ENCODE assay signal across 19 cellular contexts in the genomic region with DNA sequence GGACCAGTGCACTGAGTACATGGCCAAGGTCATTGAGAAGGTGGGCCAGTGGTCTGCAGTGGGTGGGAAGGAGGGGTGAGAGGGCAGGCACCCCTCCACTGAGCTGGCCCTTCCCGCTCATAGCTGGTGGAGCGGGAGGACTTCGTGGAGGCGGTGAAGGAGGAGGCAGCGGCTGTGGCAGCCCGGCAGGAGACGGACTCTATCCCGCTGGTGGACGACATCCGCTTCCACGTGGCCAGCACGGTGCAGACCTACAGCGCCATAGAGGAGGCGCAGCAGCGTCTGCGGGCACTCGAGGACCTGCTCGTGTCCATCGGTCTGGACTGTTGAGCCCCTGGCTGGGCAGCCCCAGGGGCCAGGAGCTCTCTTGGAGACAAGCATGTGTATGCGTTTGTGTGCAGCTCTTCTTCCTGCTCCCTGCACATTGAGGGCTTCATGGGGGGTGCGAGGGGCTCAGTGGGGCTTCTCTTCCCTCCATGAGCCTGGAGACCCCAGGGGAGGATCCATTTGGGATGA. TPM values are rescaled to one million over a fixed set of nuclear protein-coding genes. Genes with fewer than 3 reads are reported as not detected.
DNase-seq lines count a peak whose midpoint lies in the region; ATAC-seq and TF ChIP-seq lines count a peak whose summit lies in the region.
"Had no signal": no experiment of that assay in that cellular context is flagged by ENCODE, and none has a peak within 500 bp of the region (broad histone marks: within the 10 kb centered on the region; RNA-seq: fewer than 3 reads in every experiment).

No MANE protein-coding gene starts in this region.

- peaks cover 21% of the 10 kb centered on the region for H3K4me1 Mint-ChIP-seq in activated T-cell treated with anti-CD3 and anti-CD28 coated beads, Interleukin-2, amount 50 U/mL, for 4 hours (ENCODE audit: low read depth)

- H3K36me3 ChIP-seq in WERI-Rb-1 (no peaks in the 10 kb centered on the region), left lung (peaks cover 0 to 43% of the 10 kb centered on the region in 2 donors), spleen (peaks cover 0 to 72% (median 35%) of the 10 kb centered on the region in 6 donors)
- H3K36me3 ChIP-seq: colonic mucosa, thyroid gland had no signal

- H3K36me3 Mint-ChIP-seq in activated T-cell treated with anti-CD3 and anti-CD28 coated beads, Interleukin-2, amount 50 U/mL, for 4 hours (ENCODE audit: insufficient read depth) = peaks cover 8% of the 10 kb centered on the region
- H3K36me3 Mint-ChIP-seq: activated naive CD4-positive, alpha-beta T cell treated with anti-CD3 and anti-CD28 coated beads, Interleukin-2, amount 50 U/mL, for 24 hours had no signal

- H3K27me3 Mint-ChIP-seq in activated T-cell treated with anti-CD3 and anti-CD28 coated beads, Interleukin-2, amount 50 U/mL, for 4 hours (ENCODE audit: low read depth) = no peaks in the 10 kb centered on the region
- H3K27me3 Mint-ChIP-seq: activated naive CD4-positive, alpha-beta T cell treated with anti-CD3 and anti-CD28 coated beads, Interleukin-2, amount 50 U/mL, for 24 hours had no signal

- H3K27me3 ChIP-seq in WERI-Rb-1 (ENCODE audit: insufficient read depth, low read depth, severe bottlenecking) (no peaks in the 10 kb centered on the region), left lung (no peaks in the 10 kb centered on the region), spleen (replicated peaks in 1 of 7) (no peaks in the 10 kb centered on the region)
- H3K27me3 ChIP-seq: body of pancreas, colonic mucosa, gastrocnemius medialis, thyroid gland had no signal

- H3K27ac ChIP-seq in WERI-Rb-1 (no peak overlapping the region), left lung (no peak overlapping the region), spleen (peak overlapping the region in 3 of 8 donors; percentile 81 to 96 (median 82))
- H3K27ac ChIP-seq: A549, body of pancreas, C4-2B, colonic mucosa, gastrocnemius medialis, thyroid gland had no signal

- TF ChIP-seq CTCF in WERI-Rb-1 (IDR thresholded peaks at IDR 0.05; ENCODE audit: low read depth, low read length) (no peak), left lung (IDR thresholded peaks at IDR 0.05) (no peak), spleen (IDR thresholded peaks at IDR 0.05 in 8 of 11, conservative IDR thresholded peaks at IDR 0.05 in 3 of 11) (no peak)

- no peak for ATAC-seq in activated T-cell treated with anti-CD3 and anti-CD28 coated beads, Interleukin-2, amount 50 U/mL, for 4 hours
- ATAC-seq in left lung = no peak
- ATAC-seq in GM18502 (IDR thresholded peaks at IDR 0.05; ENCODE audit: poor library complexity, unreplicated experiment) = no peak
- ATAC-seq: body of pancreas, gastrocnemius medialis had no signal

- intact Hi-C loops in left lung (cut with DNase I) = no loop called here
- intact Hi-C loops in spleen (cut with DNase I; ENCODE audit: low total_unique reads) = no loop called here

- 93 to 98% (median 95%) methylated on average over 18 to 21 of the region's 21 CpGs for WGBS in spleen, 5 donors

- no peaks in the 10 kb centered on the region for H3K9me3 Mint-ChIP-seq in activated T-cell treated with anti-CD3 and anti-CD28 coated beads, Interleukin-2, amount 50 U/mL, for 4 hours
- H3K9me3 Mint-ChIP-seq: activated naive CD4-positive, alpha-beta T cell treated with anti-CD3 and anti-CD28 coated beads, Interleukin-2, amount 50 U/mL, for 24 hours had no signal

- H3K4me1 ChIP-seq in left lung (peaks cover 0 to 56% of the 10 kb centered on the region in 2 donors), spleen (peaks cover 0 to 99% (median 26%) of the 10 kb centered on the region in 6 donors)
- H3K4me1 ChIP-seq: A549, body of pancreas, colonic mucosa, thyroid gland had no signal

- TF ChIP-seq POLR2A in spleen (IDR thresholded peaks at IDR 0.05) = no peak

- DNase-seq in activated T-cell treated with anti-CD3 and anti-CD28 coated beads, Interleukin-2, amount 50 U/mL, for 48 hours = peak; percentile 9 to 11
- no peak for DNase-seq in activated T-cell treated with anti-CD3 and anti-CD28 coated beads, Interleukin-2, amount 50 U/mL, for 4 hours
- DNase-seq in WERI-Rb-1 (peak; percentile 4), left lung (peak; percentile 23 to 79), spleen (peak; percentile 80), activated gamma-delta T cell (lab: John Stamatoyannopoulos, UW) (no peak), iPS-NIHi11 (ENCODE audit: low spot score) (no peak)
- DNase-seq: colonic mucosa, KG1, NCI-H2029 treated with DMSO at 0.1 percent for 48 hours, NCI-H446 treated with DMSO at 0.1 percent for 48 hours, SHP77 treated with DMSO at 0.1 percent for 48 hours had no signal

- H3K9me3 ChIP-seq in WERI-Rb-1 (ENCODE audit: severe bottlenecking) (no peaks in the 10 kb centered on the region), left lung (no peaks in the 10 kb centered on the region), spleen (no peaks in the 10 kb centered on the region)
- H3K9me3 ChIP-seq: A549, body of pancreas, colonic mucosa, gastrocnemius medialis, thyroid gland had no signal

- H3K4me3 Mint-ChIP-seq in activated T-cell treated with anti-CD3 and anti-CD28 coated beads, Interleukin-2, amount 50 U/mL, for 4 hours = no peak overlapping the region
- H3K4me3 Mint-ChIP-seq: activated naive CD4-positive, alpha-beta T cell treated with anti-CD3 and anti-CD28 coated beads, Interleukin-2, amount 50 U/mL, for 24 hours had no signal

- H3K4me3 ChIP-seq in WERI-Rb-1 (ENCODE audit: low read depth, low read length) (no peak overlapping the region), left lung (no peak overlapping the region), spleen (no peak overlapping the region)
- H3K4me3 ChIP-seq: A549, body of pancreas, colonic mucosa, gastrocnemius medialis, thyroid gland had no signal

RNA-seq across cellular contexts. Expression of gene ABTB1, which starts 7.5 kb away (rescaled TPM):
- 1 to 10 TPM; 4.7 to 8.8 (median 6.1) TPM for total RNA-seq in activated T-cell treated with anti-CD3 and anti-CD28 coated beads, Interleukin-2, amount 50 U/mL, for 4 hours
- total RNA-seq in left lung (10 to 100 TPM; 31.6 to 56.1 TPM), spleen (100 to 1,000 TPM in 6 of 7 donors, 10 to 100 TPM in 1; 91.9 to 172 (median 152) TPM)
- 100 to 1,000 TPM in 2 of 3 donors, 10 to 100 TPM in 1; 57.9 to 156 (median 138) TPM for polyA plus RNA-seq in spleen

RNA-seq across cellular contexts. Expression of gene PODXL2, which starts 51.2 kb away (rescaled TPM):
- total RNA-seq in activated T-cell treated with anti-CD3 and anti-CD28 coated beads, Interleukin-2, amount 50 U/mL, for 4 hours = 1 to 10 TPM; 3.4 to 5.9 (median 4.3) TPM
- total RNA-seq in left lung (10 to 100 TPM in 1 of 2 donors, 1 to 10 TPM in 1; 2.9 to 12.3 TPM), spleen (1 to 10 TPM in 6 of 7 donors, under 1 TPM in 1; 0.77 to 3.1 (median 2.5) TPM)
- 1 to 10 TPM in 2 of 3 donors, under 1 TPM in 1; 0.87 to 2.7 (median 1.4) TPM for polyA plus RNA-seq in spleen

Comparison
In these comparisons a context has a peak if more than half of its experiments do, and no peak if none do; other contexts are left out.
1. DNase-seq: peak in activated T-cell treated with anti-CD3 and anti-CD28 coated beads, Interleukin-2, amount 50 U/mL, for 48 hours (2 of 2), WERI-Rb-1 (single experiment), left lung (2 of 2) and spleen (single experiment); none in activated T-cell treated with anti-CD3 and anti-CD28 coated beads, Interleukin-2, amount 50 U/mL, for 4 hours (single experiment), activated gamma-delta T cell (single experiment) and iPS-NIHi11 (single experiment).